17 cellular contexts compared by ENCODE assay signal in genomic region chr1:81430236-81430635, GRCh38.
"Had no signal": no experiment of that assay in that cellular context is flagged by ENCODE, and none has a peak within 500 bp of the region (broad histone marks: within the 10 kb centered on the region; RNA-seq: fewer than 3 reads in every experiment).

No MANE protein-coding gene starts in this region.

- H3K27me3 ChIP-seq: body of pancreas, left lung, spleen, tibial nerve had no signal

- H3K27ac Mint-ChIP-seq: activated naive CD4-positive, alpha-beta T cell treated with anti-CD3 and anti-CD28 coated beads, Interleukin-2, amount 50 U/mL, for 24 hours; progenitor cell of endocrine pancreas; stimulated activated memory B cell treated with anti-CD40 and anti-IgM and Interleukin-4, amounts not matched to agents 10 μg/mL and 1 μg/mL and 100 μg/mL, for 72 hours had no signal

- H3K9me3 ChIP-seq: body of pancreas, left lung, spleen, tibial nerve had no signal

- H3K4me3 Mint-ChIP-seq: activated naive CD4-positive, alpha-beta T cell treated with anti-CD3 and anti-CD28 coated beads, Interleukin-2, amount 50 U/mL, for 24 hours; central memory CD8-positive, alpha-beta T cell; stimulated activated memory B cell treated with anti-CD40 and anti-IgM and Interleukin-4, amounts not matched to agents 10 μg/mL and 1 μg/mL and 100 μg/mL, for 72 hours had no signal

- H3K4me3 ChIP-seq: body of pancreas, left lung, spleen, tibial nerve had no signal

- DNase-seq: activated CD4-positive, alpha-beta T cell treated with anti-CD3 and anti-CD28 coated beads, Interleukin-2, amount 50 U/mL, for 4 hours; activated CD4-positive, CD25-positive, alpha-beta regulatory T cell treated with anti-CD3 and anti-CD28 coated beads, Interleukin-2, amount 50 U/mL, for 72 hours; activated T-cell treated with anti-CD3 and anti-CD28 coated beads, Interleukin-2, amount 50 U/mL, for 1 hour; body of pancreas; cortex of kidney; effector memory CD4-positive, alpha-beta T cell; erythroblast; hypothalamus; spleen; stimulated activated CD4-positive, alpha-beta T cell treated with anti-CD3 and anti-CD28 coated beads, Interleukin-1b, Interleukin-23, amount 100 ng/mL, for 48 hours had no signal

- H3K36me3 Mint-ChIP-seq: activated naive CD4-positive, alpha-beta T cell treated with anti-CD3 and anti-CD28 coated beads, Interleukin-2, amount 50 U/mL, for 24 hours; stimulated activated memory B cell treated with anti-CD40 and anti-IgM and Interleukin-4, amounts not matched to agents 10 μg/mL and 1 μg/mL and 100 μg/mL, for 72 hours had no signal

- H3K4me1 Mint-ChIP-seq: activated naive CD4-positive, alpha-beta T cell treated with anti-CD3 and anti-CD28 coated beads, Interleukin-2, amount 50 U/mL, for 24 hours; central memory CD8-positive, alpha-beta T cell; stimulated activated memory B cell treated with anti-CD40 and anti-IgM and Interleukin-4, amounts not matched to agents 10 μg/mL and 1 μg/mL and 100 μg/mL, for 72 hours had no signal

- H3K27me3 Mint-ChIP-seq: activated naive CD4-positive, alpha-beta T cell treated with anti-CD3 and anti-CD28 coated beads, Interleukin-2, amount 50 U/mL, for 24 hours; central memory CD8-positive, alpha-beta T cell; progenitor cell of endocrine pancreas; stimulated activated memory B cell treated with anti-CD40 and anti-IgM and Interleukin-4, amounts not matched to agents 10 μg/mL and 1 μg/mL and 100 μg/mL, for 72 hours had no signal

- H3K9me3 Mint-ChIP-seq: activated naive CD4-positive, alpha-beta T cell treated with anti-CD3 and anti-CD28 coated beads, Interleukin-2, amount 50 U/mL, for 24 hours; stimulated activated memory B cell treated with anti-CD40 and anti-IgM and Interleukin-4, amounts not matched to agents 10 μg/mL and 1 μg/mL and 100 μg/mL, for 72 hours had no signal

- H3K27ac ChIP-seq: body of pancreas, tibial nerve had no signal

- H3K36me3 ChIP-seq: left lung, spleen, tibial nerve had no signal

- ATAC-seq: body of pancreas; left lung; sciatic nerve; stimulated activated memory B cell treated with anti-CD40 and anti-IgM and Interleukin-4, amounts not matched to agents 10 μg/mL and 1 μg/mL and 100 μg/mL, for 72 hours had no signal
